In the genomic region with DNA sequence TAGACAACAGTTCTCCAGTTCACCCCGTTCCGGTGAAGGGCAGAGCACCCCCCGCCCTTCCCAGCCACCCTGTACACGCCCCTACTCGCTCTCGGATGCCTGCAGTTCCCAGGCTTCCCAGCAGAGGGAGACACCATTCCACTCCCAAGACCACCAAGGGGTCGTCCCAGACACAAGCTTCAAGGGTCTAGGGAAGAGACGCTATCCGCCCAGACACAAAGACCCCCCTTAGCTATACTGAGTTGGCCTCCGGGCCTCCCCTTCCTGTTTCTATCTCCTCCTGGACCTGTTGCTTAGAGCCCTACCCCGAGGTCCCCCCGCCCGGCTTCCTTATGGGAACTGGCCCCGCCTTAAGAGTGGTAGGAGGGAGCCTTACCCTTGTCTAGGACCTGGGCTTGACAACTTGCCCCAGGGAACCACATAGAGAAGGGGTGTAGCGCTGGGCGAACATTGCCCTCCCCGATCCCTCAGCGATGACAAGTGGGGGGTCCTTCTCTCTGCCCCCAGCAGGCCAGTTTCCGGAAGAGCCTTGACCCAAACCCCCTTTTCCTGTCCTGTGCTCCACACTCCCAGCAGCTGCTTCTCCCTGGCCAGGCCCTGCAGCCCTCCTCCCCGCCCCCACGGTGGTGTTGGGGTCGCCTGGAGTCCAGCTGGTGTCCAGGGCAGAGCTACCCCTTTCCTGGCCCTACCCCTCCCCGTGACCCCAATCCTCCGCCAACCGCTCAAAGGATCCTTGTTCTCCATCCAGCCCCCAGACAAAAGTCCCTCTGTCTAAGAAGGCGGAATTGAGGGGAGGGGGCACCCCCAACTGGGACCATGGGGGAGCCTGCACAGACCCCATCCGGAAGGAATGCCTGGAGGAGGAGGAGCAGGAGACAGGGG, we compare ENCODE assay signal across 1 cellular context.
TF ChIP-seq lines count a peak whose summit lies in the region.

No MANE protein-coding gene starts in this region.

TF ChIP-seq in endothelial cell of umbilical vein, 7 proteins besides CTCF, POLR2A, EP300 and RAD21:
- TF ChIP-seq POLR2AphosphoS5 (IDR thresholded peaks at IDR 0.05; ENCODE audit: insufficient read depth, low read depth, low read length) (no peak), MYC (IDR thresholded peaks at IDR 0.05; ENCODE audit: low read depth, low read length) (no peak), EZH2 (IDR thresholded peaks at IDR 0.05; ENCODE audit: borderline replicate concordance, low read depth, low read length, severe bottlenecking) (no peak), FOS (IDR thresholded peaks at IDR 0.05; ENCODE audit: borderline replicate concordance, insufficient read depth, low read length) (no peak), GATA2 (IDR thresholded peaks at IDR 0.05; ENCODE audit: insufficient read depth, insufficient read length, low read depth, low read length) (no peak), JUN (IDR thresholded peaks at IDR 0.05; ENCODE audit: borderline replicate concordance, insufficient read depth, insufficient read length, low read depth) (no peak)
- TF ChIP-seq, protein P1, sequence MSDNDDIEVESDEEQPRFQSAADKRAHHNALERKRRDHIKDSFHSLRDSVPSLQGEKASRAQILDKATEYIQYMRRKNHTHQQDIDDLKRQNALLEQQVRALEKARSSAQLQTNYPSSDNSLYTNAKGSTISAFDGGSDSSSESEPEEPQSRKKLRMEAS (IDR thresholded peaks at IDR 0.05; ENCODE audit: insufficient read depth, insufficient read length) = no peak
